In genomic region chr6:32718879-32719278, GRCh38 we compare ENCODE assay signal across 33 cellular contexts.
"Had no signal": no experiment of that assay in that cellular context is flagged by ENCODE, and none has a peak within 500 bp of the region (broad histone marks: within the 10 kb centered on the region; RNA-seq: fewer than 3 reads in every experiment).

No MANE protein-coding gene starts in this region.

- H3K4me3 ChIP-seq: body of pancreas, cardiac muscle cell, coronary artery, dorsolateral prefrontal cortex, gastroesophageal sphincter, hepatocyte, ovary, skin epidermis, uterus had no signal

- H3K4me1 Mint-ChIP-seq: mesothelial cell of epicardium had no signal

- DNase-seq: activated CD4-positive, alpha-beta T cell treated with anti-CD3 and anti-CD28 coated beads for 4 hours; activated CD4-positive, alpha-beta T cell treated with anti-CD3 and anti-CD28 coated beads, Interleukin-2, amount 50 U/mL, for 4 hours; activated CD8-positive, alpha-beta memory T cell treated with anti-CD3 and anti-CD28 coated beads, Interleukin-2, amount 50 U/mL, for 4 hours; activated T-cell treated with anti-CD3 and anti-CD28 coated beads, Interleukin-2, amount 50 U/mL, for 1 hour; aorta; body of pancreas; dorsolateral prefrontal cortex; effector memory CD4-positive, alpha-beta T cell; left cardiac atrium; left ventricle myocardium superior; naive thymus-derived CD4-positive, alpha-beta T cell; ovary; retina; stimulated activated CD4-positive, alpha-beta T cell treated with anti-CD3 and anti-CD28 coated beads, Interleukin-12 subunit alpha, Interleukin-12 subunit beta, amount 100 ng/mL, for 4 hours; stimulated activated CD4-positive, alpha-beta T cell treated with anti-CD3 and anti-CD28 coated beads, Interleukin-4, amount 100 ng/mL, for 4 hours; stimulated activated CD8-positive, alpha-beta memory T cell treated with anti-CD3 and anti-CD28 coated beads, Interleukin-4, amount 100 ng/mL, for 48 hours; stimulated activated naive CD4-positive, alpha-beta T cell treated with Interleukin-2 at 50 U/mL for 16 hours; T-helper 1 cell; T-helper 9 cell; uterus had no signal

- H3K36me3 Mint-ChIP-seq: mesothelial cell of epicardium; naive thymus-derived CD4-positive, alpha-beta T cell; type B pancreatic cell had no signal

- H3K27ac Mint-ChIP-seq: activated naive CD8-positive, alpha-beta T cell; activated T-helper 2 cell treated with anti-CD3 and anti-CD28 coated beads, Interferon-gamma antibody, Interleukin-2, Interleukin-4, amounts not matched to agents 10 μg/mL and 5 μg/mL and 100 μg/mL, durations not matched to agents 14 hours and 24 hours and 36 hours; mesothelial cell of epicardium; naive thymus-derived CD4-positive, alpha-beta T cell; progenitor cell of endocrine pancreas; type B pancreatic cell had no signal

- H3K4me3 Mint-ChIP-seq: activated naive CD8-positive, alpha-beta T cell; mesothelial cell of epicardium; naive thymus-derived CD4-positive, alpha-beta T cell; type B pancreatic cell had no signal

- H3K9me3 Mint-ChIP-seq: activated T-helper 2 cell treated with anti-CD3 and anti-CD28 coated beads, Interferon-gamma antibody, Interleukin-2, Interleukin-4, amounts not matched to agents 10 μg/mL and 5 μg/mL and 100 μg/mL, durations not matched to agents 14 hours and 24 hours and 36 hours; mesothelial cell of epicardium; type B pancreatic cell had no signal

- FAIRE-seq: keratinocyte, TTC549 had no signal

- ATAC-seq: body of pancreas; gastroesophageal sphincter; left cardiac atrium; left ventricle myocardium superior; naive thymus-derived CD4-positive, alpha-beta T cell; sciatic nerve had no signal
